ENCODE assay signal across 12 cellular contexts in the genomic region with DNA sequence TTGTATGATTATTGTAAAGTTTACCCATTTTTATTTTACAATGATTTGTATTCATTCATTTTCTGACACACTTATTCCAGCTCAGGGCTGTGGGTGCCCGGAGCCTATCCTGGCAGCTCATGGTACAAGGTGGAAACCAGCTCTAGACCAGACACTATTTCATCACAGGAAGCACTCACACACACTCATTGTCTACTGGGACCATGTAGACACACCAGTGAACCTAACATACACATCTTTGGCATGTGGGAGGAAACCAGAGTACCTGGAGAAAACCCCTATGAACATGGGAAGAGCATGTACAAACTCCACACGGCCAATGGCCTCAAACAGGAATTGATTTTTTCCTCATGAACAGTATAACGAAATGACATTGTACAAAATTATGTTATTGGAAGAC. TPM values are rescaled to one million over a fixed set of nuclear protein-coding genes. Genes with fewer than 3 reads are reported as not detected.
A peak's percentile ranks its signal among the peaks of the same experiment; 100 is the strongest.
DNase-seq lines count a peak whose midpoint lies in the region; ATAC-seq and TF ChIP-seq lines count a peak whose summit lies in the region.
"Had no signal": no experiment of that assay in that cellular context is flagged by ENCODE, and none has a peak within 500 bp of the region (broad histone marks: within the 10 kb centered on the region; RNA-seq: fewer than 3 reads in every experiment).

No MANE protein-coding gene starts in this region.

- H3K36me3 ChIP-seq in DOHH2 (ENCODE audit: control insufficient read depth, low read length) (peaks cover 72% of the 10 kb centered on the region), iPS-18a (ENCODE audit: control insufficient read depth, low read depth, low read length) (peaks cover 11% of the 10 kb centered on the region)

- no peaks in the 10 kb centered on the region for H3K9me2 ChIP-seq in DOHH2 (replicated peaks; ENCODE audit: control insufficient read depth, low read length)

- H3K27me3 Mint-ChIP-seq in HFFc6 (ENCODE audit: insufficient read depth) = no peaks in the 10 kb centered on the region; the same call in 1 of the 2 replicates
- no peaks in the 10 kb centered on the region for H3K27me3 Mint-ChIP-seq in CD14-positive monocyte (ENCODE audit: low read depth in 3 of 3)

- H3K9me3 ChIP-seq in DOHH2 (ENCODE audit: control insufficient read depth, insufficient read depth, low read length) (no peaks in the 10 kb centered on the region), iPS-18a (ENCODE audit: control insufficient read depth, low read depth, low read length) (no peaks in the 10 kb centered on the region)
- H3K9me3 ChIP-seq: testis had no signal

- peak overlapping the region; percentile 79 for H3K4me2 ChIP-seq in DOHH2 (ENCODE audit: low read length)

- in situ Hi-C loops in SK-MEL-5 (cut with HindIII; ENCODE audit: low pct_unique_long_range_greater_than_20kb, low sequenced_read_pairs) = no loop called here

- ATAC-seq in GM21786 (IDR thresholded peaks at IDR 0.05; ENCODE audit: unreplicated experiment) (no peak), GM18519 (IDR thresholded peaks at IDR 0.05; ENCODE audit: low FRiP score, unreplicated experiment) (no peak)

- H3K9me3 Mint-ChIP-seq in HFFc6 (no peaks in the 10 kb centered on the region), CD14-positive monocyte (no peaks in the 10 kb centered on the region)

- H3K27ac Mint-ChIP-seq in HFFc6 (peak overlapping the region; percentile 72), CD14-positive monocyte (peak overlapping the region in 2 of 7 donors; percentile 38 to 83)

- peaks cover 51% of the 10 kb centered on the region for H4K20me1 ChIP-seq in DOHH2 (ENCODE audit: control insufficient read depth, insufficient read depth, low read depth, low read length)

- H3K4me3 ChIP-seq in DOHH2 (ENCODE audit: low read length) = peak overlapping the region; percentile 84
- peak overlapping the region; percentile 100 for H3K4me3 ChIP-seq in iPS-18a (ENCODE audit: low read length)
- H3K4me3 ChIP-seq: testis had no signal

- H3K27ac ChIP-seq in DOHH2 (ENCODE audit: low read depth, low read length) = no peak overlapping the region
- no peak overlapping the region for H3K27ac ChIP-seq in iPS-18a (ENCODE audit: low read length)
- H3K27ac ChIP-seq: testis had no signal

- no peaks in the 10 kb centered on the region for H3K27me3 ChIP-seq in DOHH2 (ENCODE audit: control insufficient read depth, low read length)
- H3K27me3 ChIP-seq in iPS-18a (ENCODE audit: control insufficient read depth, insufficient read depth, low read length) = no peaks in the 10 kb centered on the region
- H3K27me3 ChIP-seq: testis had no signal

- no peak for TF ChIP-seq CTCF in DOHH2 (IDR thresholded peaks at IDR 0.05; ENCODE audit: low read depth, low read length, poor library complexity, severe bottlenecking)
- TF ChIP-seq CTCF in HFFc6 (IDR thresholded peaks at IDR 0.05) = no peak
- TF ChIP-seq CTCF in CD14-positive monocyte (IDR thresholded peaks at IDR 0.05) = no peak

- no peak for DNase-seq in HFFc6
- peak; percentile 44 for DNase-seq in SK-MEL-5 (ENCODE audit: low read depth, low spot score)
- DNase-seq in midbrain (lab: John Stamatoyannopoulos, UW) = no peak
- DNase-seq in CD14-positive monocyte (ENCODE audit: low spot score) = no peak
- DNase-seq: islet precursor cell; NCI-H82; stimulated activated CD4-positive, alpha-beta T cell treated with anti-CD3 and anti-CD28 coated beads, Interleukin-4, amount 100 ng/mL, for 1 hour; testis had no signal

- H3K4me3 Mint-ChIP-seq in HFFc6 (peak overlapping the region; percentile 98; the same call in 1 of the 2 replicates), CD14-positive monocyte (no peak overlapping the region)

- H3F3A ChIP-seq in DOHH2 (ENCODE audit: control insufficient read depth, insufficient read depth) = no peaks in the 10 kb centered on the region

- intact Hi-C loops in CD14-positive monocyte (cut with micrococcal nuclease) = loop anchor here in 1 of 2 donors (10.0 kb wide), 1 partner anchor 353 kb away; no protein-coding TSS in a partner anchor

- H3K4me1 Mint-ChIP-seq in HFFc6 (ENCODE audit: low read depth) = peaks cover 76% of the 10 kb centered on the region
- H3K4me1 Mint-ChIP-seq in CD14-positive monocyte = peaks cover 44% of the 10 kb centered on the region

- no peak overlapping the region for H3K9ac ChIP-seq in iPS-18a (ENCODE audit: low read length)

- H3K4me1 ChIP-seq in DOHH2 (ENCODE audit: control insufficient read depth, low read length) (peaks cover 39% of the 10 kb centered on the region), iPS-18a (ENCODE audit: control insufficient read depth, low read depth, low read length) (peaks cover 6% of the 10 kb centered on the region)

- peaks cover 93% of the 10 kb centered on the region for H3K79me2 ChIP-seq in DOHH2 (ENCODE audit: control insufficient read depth, low read length)

- H3K36me3 Mint-ChIP-seq in HFFc6 (ENCODE audit: low read depth) (no peaks in the 10 kb centered on the region), CD14-positive monocyte (peaks cover 3 to 8% of the 10 kb centered on the region in 2 donors)

RNA-seq across cellular contexts. Expression of a gene that starts 2.4 kb away (rescaled TPM):
- 10 to 100 TPM; 13.3 to 21.7 (median 18.2) TPM for total RNA-seq in HFFc6 (2021; fragmentation: NEBNext Ultra II Directional; extraction: Animal tissue kit (Norgen Biotek cat#: 25700))
- total RNA-seq in SK-MEL-5 (2014; rRNA removed; shearing (Covaris generic)) = 25.6 and 36.5 TPM in 2 replicates
- polyA plus RNA-seq in SK-MEL-5 (2015; cell fraction: cytosol; rRNA removed) = 20.5 and 27.9 TPM in 2 replicates
- 25.2 and 26.2 TPM in 2 replicates for polyA plus RNA-seq in SK-MEL-5 (2015; cell fraction: nucleus; rRNA removed)
- polyA plus RNA-seq in CD14-positive monocyte = not detected

RNA-seq across cellular contexts. Expression of a gene that starts 2.5 kb away (rescaled TPM):
- total RNA-seq in HFFc6 (2021; fragmentation: NEBNext Ultra II Directional; extraction: Animal tissue kit (Norgen Biotek cat#: 25700)) = 10 to 100 TPM in 5 of 6 experiments, 1 to 10 TPM in 1; 9.6 to 14.5 (median 13.3) TPM
- 20.7 and 25.4 TPM in 2 replicates for total RNA-seq in SK-MEL-5 (2014; rRNA removed; shearing (Covaris generic))
- 21.2 and 21.6 TPM in 2 replicates for polyA plus RNA-seq in SK-MEL-5 (2015; cell fraction: cytosol; rRNA removed)
- 18.0 and 23.1 TPM in 2 replicates for polyA plus RNA-seq in SK-MEL-5 (2015; cell fraction: nucleus; rRNA removed)
- polyA plus RNA-seq in CD14-positive monocyte = 10 to 100 TPM in 1 of 2 donors, 1 to 10 TPM in 1; 7.6 to 10.7 TPM
